8 cellular contexts compared by ENCODE assay signal in the genomic region with DNA sequence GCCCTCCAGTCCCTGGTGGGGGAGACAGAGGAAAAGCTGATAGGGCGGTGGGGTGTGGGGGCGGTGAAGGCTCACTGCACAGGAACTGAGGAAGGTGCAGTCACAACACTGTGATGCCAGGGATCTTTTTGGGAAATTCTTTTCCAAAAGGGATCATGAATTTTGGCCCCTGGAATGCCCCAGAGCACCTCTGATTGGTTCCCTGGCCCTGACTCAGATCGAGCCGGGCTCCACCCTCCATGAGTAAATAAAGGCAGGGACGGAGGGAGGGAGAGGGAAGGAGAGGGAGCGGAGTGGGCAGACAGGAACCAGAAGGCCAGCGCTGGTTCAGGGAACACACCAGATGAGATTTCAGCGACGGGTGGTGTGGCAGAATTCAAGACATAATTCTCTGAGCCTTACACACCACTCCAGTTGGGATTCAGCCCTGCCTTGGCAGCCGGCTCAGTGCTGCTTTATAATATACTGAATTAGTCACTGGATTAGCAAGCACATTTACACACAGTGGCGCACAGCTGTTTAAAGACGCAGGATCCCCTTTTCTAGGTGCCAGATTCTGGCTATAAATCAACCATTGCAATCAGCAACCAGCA.
DNase-seq lines count a peak whose midpoint lies in the region; ATAC-seq and TF ChIP-seq lines count a peak whose summit lies in the region.

No MANE protein-coding gene starts in this region.

- no peaks in the 10 kb centered on the region for H3K27me3 Mint-ChIP-seq in chondrocyte (ENCODE audit: low read depth)

- 8 to 9% methylated on average over 12 of the region's 12 CpGs for WGBS in lower leg skin, 2 donors

- no peak for TF ChIP-seq POLR2A in lower leg skin (IDR thresholded peaks at IDR 0.05)

- ATAC-seq in thoracic aorta (ENCODE audit: insufficient number of reproducible peaks, low FRiP score, low read depth): peak; percentile 89
- no peak for ATAC-seq in HG02884 (IDR thresholded peaks at IDR 0.05; ENCODE audit: unreplicated experiment)

- peak; percentile 52 for DNase-seq in activated CD8-positive, alpha-beta memory T cell treated with anti-CD3 and anti-CD28 coated beads, Interleukin-2, amount 50 U/mL, for 4 hours
- no peak for DNase-seq in activated CD8-positive, alpha-beta memory T cell treated with anti-CD3 and anti-CD28 coated beads for 24 hours
- DNase-seq in RKO (ENCODE audit: low spot score) (peak; percentile 98), chondrocyte (ENCODE audit: low spot score) (no peak), lower leg skin (ENCODE audit: low spot score in 2 of 2) (peak; percentile 89 to 96), thoracic aorta (ENCODE audit: low spot score) (peak; percentile 93), SKM-1 (lab: John Stamatoyannopoulos, UW; ENCODE audit: unreplicated experiment) (no peak)

- peak overlapping the region; percentile 52 for H3K4me3 Mint-ChIP-seq in chondrocyte (ENCODE audit: unreplicated experiment)

- no peak for TF ChIP-seq CTCF in chondrocyte (IDR thresholded peaks at IDR 0.05)
- no peak for TF ChIP-seq CTCF in lower leg skin (IDR thresholded peaks at IDR 0.05)
- no peak for TF ChIP-seq CTCF in thoracic aorta (IDR thresholded peaks at IDR 0.05)

- no peak overlapping the region for H3K4me3 ChIP-seq in lower leg skin (ENCODE audit: low read depth, poor library complexity, severe bottlenecking)
- peak overlapping the region; percentile 67 for H3K4me3 ChIP-seq in thoracic aorta

- H3K27ac ChIP-seq in thoracic aorta: peak overlapping the region; percentile 84 to 93

- no peaks in the 10 kb centered on the region for H3K9me3 ChIP-seq in thoracic aorta

- H3K4me1 ChIP-seq in thoracic aorta (ENCODE audit: control insufficient read depth in 1 of 2, low read depth in 2 of 2): peaks cover 75 to 96% of the 10 kb centered on the region in 2 donors

- no peaks in the 10 kb centered on the region for H3K27me3 ChIP-seq in thoracic aorta (replicated peaks; ENCODE audit: insufficient read depth)

- intact Hi-C loops in lower leg skin (cut with DNase I; ENCODE audit: low total_unique reads): no loop called here

- no peaks in the 10 kb centered on the region for H3K9me3 Mint-ChIP-seq in chondrocyte (ENCODE audit: low read depth)

- H3K27ac Mint-ChIP-seq in chondrocyte (ENCODE audit: unreplicated experiment): peak overlapping the region; percentile 98

- H3K36me3 ChIP-seq in thoracic aorta: no peaks in the 10 kb centered on the region

- H3K36me3 Mint-ChIP-seq in chondrocyte (ENCODE audit: low read depth): peaks cover 5% of the 10 kb centered on the region

- peaks cover 97% of the 10 kb centered on the region for H3K4me1 Mint-ChIP-seq in chondrocyte (ENCODE audit: low read depth)

Comparison
In these comparisons a context has a peak if more than half of its experiments do, and no peak if none do; other contexts are left out.
1. DNase-seq: peak in activated CD8-positive, alpha-beta memory T cell treated with anti-CD3 and anti-CD28 coated beads, Interleukin-2, amount 50 U/mL, for 4 hours (single experiment), RKO (single experiment), lower leg skin (2 of 2) and thoracic aorta (single experiment); none in activated CD8-positive, alpha-beta memory T cell treated with anti-CD3 and anti-CD28 coated beads for 24 hours (single experiment), chondrocyte (single experiment) and SKM-1 (single experiment).